ENCODE assay signal across 8 cellular contexts in genomic region chr4:174284181-174284886, GRCh38. TPM values are rescaled to one million over a fixed set of nuclear protein-coding genes. Genes with fewer than 3 reads are reported as not detected.
A peak's percentile ranks its signal among the peaks of the same experiment; 100 is the strongest.
DNase-seq lines count a peak whose midpoint lies in the region; ATAC-seq, FAIRE-seq and TF ChIP-seq lines count a peak whose summit lies in the region.

No MANE protein-coding gene starts in this region.

- peak overlapping the region; percentile 99 for H3K27ac Mint-ChIP-seq in T-helper 2 cell treated with Interferon-gamma antibody and Interleukin-4, amounts not matched to agents 5 μg/mL and 100 μg/mL, for 36 hours
- peak overlapping the region; percentile 99 for H3K27ac Mint-ChIP-seq in stimulated activated effector memory CD8-positive, alpha-beta T cell treated with anti-CD3 and anti-CD28 coated beads, Interleukin-12 subunit alpha, Interleukin-12 subunit beta, amount 100 ng/mL, for 72 hours

- RAD21 ChIA-PET in GM12878 (lab: Charles Lee; ENCODE audit: unreplicated experiment) = interaction anchor here (0.6 to 1.4 kb wide), 6 partner anchors 21 to 58 kb away, joined by 3 to 4 read pairs (median 4); no protein-coding TSS in a partner anchor

- peaks cover 4% of the 10 kb centered on the region; the same call in 2 of the 3 replicates for H3K9me3 ChIP-seq in GM12878 (replicated peaks; ENCODE audit: control insufficient read depth, insufficient read depth, low read length)

- no peak for TF ChIP-seq EP300 in GM12878 (IDR thresholded peaks at IDR 0.05; ENCODE audit: borderline replicate concordance in 1 of 2, control insufficient read depth in 1 of 2, low read depth in 2 of 2, low read length in 2 of 2)

- no peak for DNase-seq in T-helper 2 cell treated with Interferon-gamma antibody and Interleukin-4, amounts not matched to agents 5 μg/mL and 100 μg/mL, for 36 hours (ENCODE audit: low spot score)
- no peak for DNase-seq in T-helper 2 cell
- peak; percentile 61 for DNase-seq in NCI-H2227 (lab: John Stamatoyannopoulos, UW; ENCODE audit: unreplicated experiment)
- DNase-seq in GM12878 (ENCODE audit: low read depth, low spot score) = no peak
- peak; percentile 43 for DNase-seq in inferior parietal cortex (ENCODE audit: extremely low spot score)
- DNase-seq in stimulated activated effector memory CD8-positive, alpha-beta T cell treated with anti-CD3 and anti-CD28 coated beads, Interleukin-12 subunit alpha, Interleukin-12 subunit beta, amount 100 ng/mL, for 72 hours (ENCODE audit: low spot score in 2 of 2) = no peak
- DNase-seq in NCI-H128 (lab: John Stamatoyannopoulos, UW; ENCODE audit: unreplicated experiment) = no peak

- H4K20me1 ChIP-seq in GM12878 (ENCODE audit: control insufficient read depth, insufficient read depth) = no peaks in the 10 kb centered on the region

- 4% methylated on average over 19 of the region's 19 CpGs for WGBS in GM12878 (ENCODE audit: insufficient coverage, insufficient replicate concordance, low lambda C conversion rate, missing lambda C conversion rate)

- peak overlapping the region; percentile 97 for H3K9ac ChIP-seq in GM12878 (ENCODE audit: control insufficient read depth, insufficient read depth, low read length)

- H3K36me3 ChIP-seq in GM12878 (ENCODE audit: control insufficient read depth in 2 of 2, insufficient read depth in 2 of 2, low read length in 1 of 2) = no peaks in the 10 kb centered on the region

- H3K4me1 Mint-ChIP-seq in T-helper 2 cell treated with Interferon-gamma antibody and Interleukin-4, amounts not matched to agents 5 μg/mL and 100 μg/mL, for 36 hours (ENCODE audit: low read depth) = peaks cover 44% of the 10 kb centered on the region
- H3K4me1 Mint-ChIP-seq in stimulated activated effector memory CD8-positive, alpha-beta T cell treated with anti-CD3 and anti-CD28 coated beads, Interleukin-12 subunit alpha, Interleukin-12 subunit beta, amount 100 ng/mL, for 72 hours = peaks cover 44% of the 10 kb centered on the region

- peak overlapping the region; percentile 98 for H2AFZ ChIP-seq in GM12878 (ENCODE audit: control insufficient read depth, low read depth, low read length)

- peaks cover 49% of the 10 kb centered on the region for H3K79me2 ChIP-seq in GM12878 (ENCODE audit: control insufficient read depth, insufficient read depth, low read length)

- H3K27ac ChIP-seq in GM12878 (ENCODE audit: control insufficient read depth, insufficient read depth) = peak overlapping the region; percentile 99

- no TSS peak for BruUV-seq in GM12878 (replicated peaks; lab: Mats Ljungman, UMichigan)

- TF ChIP-seq CTCF in GM12878 (IDR thresholded peaks at IDR 0.05 in 2 of 3, conservative IDR thresholded peaks at IDR 0.05 in 1 of 3; ENCODE audit: control insufficient read depth in 2 of 3, extremely low read depth in 1 of 3, insufficient read depth in 1 of 3, low read depth in 3 of 3, low read length in 3 of 3) = no peak

- SMC1A ChIA-PET in GM12878 (lab: Charles Lee; ENCODE audit: uncharacterized antibody, unreplicated experiment) = interaction anchor here (0.6 to 2.5 kb wide), 11 partner anchors 15 to 1018 kb away, joined by 3 to 10 read pairs (median 4); no protein-coding TSS in a partner anchor

- no peak for FAIRE-seq in GM12878 (lab: Jason Lieb, UNC)

- peak overlapping the region; percentile 99 for H3K4me3 Mint-ChIP-seq in T-helper 2 cell treated with Interferon-gamma antibody and Interleukin-4, amounts not matched to agents 5 μg/mL and 100 μg/mL, for 36 hours
- peak overlapping the region; percentile 97 for H3K4me3 Mint-ChIP-seq in stimulated activated effector memory CD8-positive, alpha-beta T cell treated with anti-CD3 and anti-CD28 coated beads, Interleukin-12 subunit alpha, Interleukin-12 subunit beta, amount 100 ng/mL, for 72 hours

- CTCF ChIA-PET in GM12878 (lab: Yijun Ruan, JAX) = interaction anchor here (0.6 to 2.4 kb wide), 8 partner anchors 9 to 64 kb away, joined by 3 to 9 read pairs (median 6); no protein-coding TSS in a partner anchor

- no peaks in the 10 kb centered on the region for H3K27me3 Mint-ChIP-seq in T-helper 2 cell treated with Interferon-gamma antibody and Interleukin-4, amounts not matched to agents 5 μg/mL and 100 μg/mL, for 36 hours (ENCODE audit: low read depth)

- intact Hi-C loops in GM12878 (cut with micrococcal nuclease; ENCODE audit: unreplicated experiment) = loop anchor here (5.0 kb wide), 1 partner anchor 912 kb away; the partner anchor contains the start of gene SAP30

- H3K27me3 ChIP-seq in GM12878 (replicated peaks in 1 of 2; ENCODE audit: control insufficient read depth in 2 of 2, insufficient read depth in 2 of 2, low read length in 1 of 2) = no peaks in the 10 kb centered on the region

- no peak for TF ChIP-seq RAD21 in GM12878 (IDR thresholded peaks at IDR 0.05; ENCODE audit: insufficient read depth, low read depth, low read length)

- in situ Hi-C loops in GM12878 (cut with MboI) = loop anchor here (10.0 kb wide), 1 partner anchor 640 kb away; no protein-coding TSS in a partner anchor

- peak overlapping the region; percentile 96 for H3K4me3 ChIP-seq in GM12878

- POLR2A ChIA-PET in GM12878 (lab: Charles Lee) = interaction anchor here (0.7 to 4.0 kb wide), 6 partner anchors 15 to 44 kb away, joined by 3 to 21 read pairs (median 6); no protein-coding TSS in a partner anchor

- ATAC-seq in HG02610 (IDR thresholded peaks at IDR 0.05; ENCODE audit: unreplicated experiment) = peak; percentile 10
- ATAC-seq in GM12878 = peak; percentile 17
- peak; percentile 2 for ATAC-seq in stimulated activated effector memory CD8-positive, alpha-beta T cell treated with anti-CD3 and anti-CD28 coated beads, Interleukin-12 subunit alpha, Interleukin-12 subunit beta, amount 100 ng/mL, for 72 hours

- peak overlapping the region; percentile 68 for H3K4me2 ChIP-seq in GM12878 (ENCODE audit: control insufficient read depth, insufficient read depth)

- H3K9me3 Mint-ChIP-seq in T-helper 2 cell treated with Interferon-gamma antibody and Interleukin-4, amounts not matched to agents 5 μg/mL and 100 μg/mL, for 36 hours = peaks cover 4% of the 10 kb centered on the region
- no peaks in the 10 kb centered on the region for H3K9me3 Mint-ChIP-seq in stimulated activated effector memory CD8-positive, alpha-beta T cell treated with anti-CD3 and anti-CD28 coated beads, Interleukin-12 subunit alpha, Interleukin-12 subunit beta, amount 100 ng/mL, for 72 hours

- peaks cover 23% of the 10 kb centered on the region for H3K36me3 Mint-ChIP-seq in T-helper 2 cell treated with Interferon-gamma antibody and Interleukin-4, amounts not matched to agents 5 μg/mL and 100 μg/mL, for 36 hours (ENCODE audit: low read depth)
- peaks cover 22% of the 10 kb centered on the region for H3K36me3 Mint-ChIP-seq in stimulated activated effector memory CD8-positive, alpha-beta T cell treated with anti-CD3 and anti-CD28 coated beads, Interleukin-12 subunit alpha, Interleukin-12 subunit beta, amount 100 ng/mL, for 72 hours

- TF ChIP-seq POLR2A in GM12878 (IDR thresholded peaks at IDR 0.05; ENCODE audit: low read depth, low read length) = no peak

- H3K4me1 ChIP-seq in GM12878 (ENCODE audit: control insufficient read depth, insufficient read depth, low read length) = peaks cover 7% of the 10 kb centered on the region; the same call in 1 of the 2 replicates

RNA-seq across cellular contexts. Expression of gene CEP44, which starts 0.6 kb away (rescaled TPM):
- total RNA-seq in GM12878 (2013; cell fraction: nucleolus; rRNA removed) = 63.0 and 66.9 TPM in 2 replicates
- total RNA-seq in GM12878 (2014; rRNA removed) (12.5 and 14.6 TPM in 2 replicates), GM12878 (2014; rRNA removed; fragmentation: Illumina TruSeq; extraction: Trizol) (16.7 and 17.4 TPM in 2 replicates), GM12878 (2021) (13.3 and 16.6 TPM in 2 replicates)
- 5.4 TPM for polyA plus RNA-seq in GM12878 (2011; ENCODE audit: low read depth)
- polyA plus RNA-seq in GM12878 (2011; rRNA removed) (19.8 and 33.0 TPM in 2 replicates), GM12878 (2014; fragmentation: Illumina TruSeq; extraction: Trizol) (11.4 and 13.1 TPM in 2 replicates), GM12878 (2014; fragmentation: Nextera tagmentation; extraction: Ambion mirVana) (10 to 100 TPM in 1 of 2 experiments, 1 to 10 TPM in 1; 7.6 to 15.0 TPM), GM12878 (2014; rRNA removed) (9.1 and 10.5 TPM in 2 replicates), GM12878 (2016; fragmentation: Nextera tagmentation; extraction: Ambion mirVana) (10 to 100 TPM; 16.4 to 17.0 TPM)
- polyA plus RNA-seq in GM12878 (2011; cell fraction: cytosol; rRNA removed) = 5.9 and 6.9 TPM in 2 replicates
- polyA plus RNA-seq in GM12878 (2011; cell fraction: nucleus; rRNA removed) = 19.0 and 19.8 TPM in 2 replicates
- 7.6 and 12.7 TPM in 2 replicates for polyA plus RNA-seq in GM12878 (2012)
- 11.3 and 11.6 TPM in 2 replicates for polyA minus RNA-seq in GM12878 (2011; rRNA and poly(A)+ RNA removed)
- 6.1 and 6.2 TPM in 2 replicates for polyA minus RNA-seq in GM12878 (2011; cell fraction: cytosol; rRNA and poly(A)+ RNA removed)
- polyA minus RNA-seq in GM12878 (2011; cell fraction: nucleus; rRNA and poly(A)+ RNA removed) = 16.8 and 20.0 TPM in 2 replicates

RNA-seq across cellular contexts. Expression of gene FBXO8, which starts 0.9 kb away (rescaled TPM):
- total RNA-seq in GM12878 (2013; cell fraction: nucleolus; rRNA removed) = 24.9 and 27.3 TPM in 2 replicates
- total RNA-seq in GM12878 (2014; rRNA removed) (15.9 and 23.2 TPM in 2 replicates), GM12878 (2014; rRNA removed; fragmentation: Illumina TruSeq; extraction: Trizol) (18.3 and 19.0 TPM in 2 replicates), GM12878 (2021) (13.1 and 13.6 TPM in 2 replicates)
- 4.2 TPM for polyA plus RNA-seq in GM12878 (2011; ENCODE audit: low read depth)
- polyA plus RNA-seq in GM12878 (2011; rRNA removed) (38.1 and 51.8 TPM in 2 replicates), GM12878 (2014; fragmentation: Illumina TruSeq; extraction: Trizol) (14.9 and 15.1 TPM in 2 replicates), GM12878 (2014; fragmentation: Nextera tagmentation; extraction: Ambion mirVana) (10 to 100 TPM; 13.7 to 19.3 TPM), GM12878 (2014; rRNA removed) (8.8 and 11.3 TPM in 2 replicates), GM12878 (2016; fragmentation: Nextera tagmentation; extraction: Ambion mirVana) (10 to 100 TPM; 17.6 to 18.2 TPM)
- 17.0 and 19.2 TPM in 2 replicates for polyA plus RNA-seq in GM12878 (2011; cell fraction: cytosol; rRNA removed)
- polyA plus RNA-seq in GM12878 (2011; cell fraction: nucleus; rRNA removed) = 9.2 and 11.6 TPM in 2 replicates
- 7.6 and 13.4 TPM in 2 replicates for polyA plus RNA-seq in GM12878 (2012)
- polyA minus RNA-seq in GM12878 (2011; rRNA and poly(A)+ RNA removed) = 32.2 and 36.1 TPM in 2 replicates
- 13.0 and 13.2 TPM in 2 replicates for polyA minus RNA-seq in GM12878 (2011; cell fraction: cytosol; rRNA and poly(A)+ RNA removed)
- 25.9 and 30.8 TPM in 2 replicates for polyA minus RNA-seq in GM12878 (2011; cell fraction: nucleus; rRNA and poly(A)+ RNA removed)

Comparison
In these comparisons a context has a peak if more than half of its experiments do, and no peak if none do; other contexts are left out.
1. DNase-seq: peak in NCI-H2227 (single experiment) and inferior parietal cortex (single experiment); none in T-helper 2 cell treated with Interferon-gamma antibody and Interleukin-4, amounts not matched to agents 5 μg/mL and 100 μg/mL, for 36 hours (single experiment), T-helper 2 cell (0 of 5), GM12878 (single experiment), stimulated activated effector memory CD8-positive, alpha-beta T cell treated with anti-CD3 and anti-CD28 coated beads, Interleukin-12 subunit alpha, Interleukin-12 subunit beta, amount 100 ng/mL, for 72 hours (0 of 2) and NCI-H128 (single experiment).
2. Peak in every context shown above with its lines, with median percentiles within 50 percentile points of each other: ATAC-seq.